ENCODE assay signal across 8 cellular contexts in the genomic region with DNA sequence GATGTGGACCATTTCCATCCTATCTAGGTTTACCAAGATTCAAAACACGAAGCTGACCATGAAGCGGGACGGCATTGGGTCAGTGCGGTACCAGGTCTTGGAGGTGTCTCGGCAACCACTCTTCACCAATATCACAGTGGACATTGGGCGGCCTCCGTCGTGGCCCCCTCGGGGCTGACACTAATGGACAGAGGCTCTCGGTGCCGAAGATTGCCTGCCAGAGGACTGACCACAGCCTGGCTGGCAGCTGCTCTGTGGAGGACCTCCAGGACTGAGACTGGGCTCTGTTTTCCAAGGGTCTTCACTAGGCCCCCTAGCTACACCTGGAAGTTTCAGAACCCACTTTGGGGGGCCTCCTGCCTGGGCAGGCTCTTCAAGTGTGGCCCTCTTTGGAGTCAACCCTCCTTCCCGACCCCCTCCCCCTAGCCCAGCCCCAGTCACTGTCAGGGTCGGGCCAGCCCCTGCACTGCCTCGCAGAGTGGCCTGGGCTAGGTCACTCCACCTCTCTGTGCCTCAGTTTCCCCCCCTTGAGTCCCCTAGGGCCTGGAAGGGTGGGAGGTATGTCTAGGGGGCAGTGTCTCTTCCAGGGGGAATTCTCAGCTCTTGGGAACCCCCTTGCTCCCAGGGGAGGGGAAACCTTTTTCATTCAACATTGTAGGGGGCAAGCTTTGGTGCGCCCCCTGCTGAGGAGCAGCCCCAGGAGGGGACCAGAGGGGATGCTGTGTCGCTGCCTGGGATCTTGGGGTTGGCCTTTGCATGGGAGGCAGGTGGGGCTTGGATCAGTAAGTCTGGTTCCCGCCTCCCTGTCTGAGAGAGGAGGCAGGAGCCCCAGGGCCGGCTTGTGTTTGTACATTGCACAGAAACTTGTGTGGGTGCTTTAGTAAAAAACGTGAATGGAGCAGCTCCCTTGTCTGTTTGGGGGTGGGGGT. TPM values are rescaled to one million over a fixed set of nuclear protein-coding genes. Genes with fewer than 3 reads are reported as not detected.
DNase-seq lines count a peak whose midpoint lies in the region; ATAC-seq and TF ChIP-seq lines count a peak whose summit lies in the region.

No MANE protein-coding gene starts in this region.

- H3K79me2 ChIP-seq in KMS-11 (ENCODE audit: insufficient read depth, low read depth) = no peaks in the 10 kb centered on the region

- H3K4me2 ChIP-seq in KMS-11 = peak overlapping the region; percentile 76

- no peak for ATAC-seq in central memory CD8-positive, alpha-beta T cell (replicated peaks; ENCODE audit: extremely low read depth, poor library complexity, severe bottlenecking)
- no peak for ATAC-seq in GM19463 (IDR thresholded peaks at IDR 0.05; ENCODE audit: unreplicated experiment)

- H3K27ac ChIP-seq in KMS-11 = peak overlapping the region; percentile 42

- H3K9me3 ChIP-seq in BE2C (no peaks in the 10 kb centered on the region), mucosa of stomach (ENCODE audit: control insufficient read depth, low read length) (no peaks in the 10 kb centered on the region)

- no peak for DNase-seq in BE2C
- DNase-seq in central memory CD8-positive, alpha-beta T cell (ENCODE audit: low spot score in 2 of 2) = no peak
- DNase-seq in pons (ENCODE audit: low spot score) = no peak
- no peak for DNase-seq in HPDE6-E6E7 (ENCODE audit: extremely low spot score)
- no peak for DNase-seq in activated CD4-positive, alpha-beta T cell treated with anti-CD3 and anti-CD28 coated beads for 1 hour

- H3K4me3 ChIP-seq in BE2C (ENCODE audit: low read depth, low read length) = peak overlapping the region; percentile 57
- no peak overlapping the region for H3K4me3 ChIP-seq in KMS-11 (IDR thresholded peaks at IDR 0.05; ENCODE audit: insufficient read depth, low read depth, low read length)
- peak overlapping the region; percentile 61 for H3K4me3 ChIP-seq in mucosa of stomach (ENCODE audit: low read length)

- H3K4me1 ChIP-seq in BE2C (peaks cover 6% of the 10 kb centered on the region; the same call in 1 of the 2 replicates), KMS-11 (ENCODE audit: low read depth, poor library complexity, severe bottlenecking) (peaks cover 13% of the 10 kb centered on the region), mucosa of stomach (ENCODE audit: control insufficient read depth, insufficient read depth, low read length) (peaks cover 37% of the 10 kb centered on the region)

- peak overlapping the region; percentile 45; the same call in 1 of the 2 replicates for H3K9ac ChIP-seq in KMS-11
- peak overlapping the region; percentile 74 for H3K9ac ChIP-seq in mucosa of stomach (ENCODE audit: low read length)

- H2AFZ ChIP-seq in KMS-11 (ENCODE audit: low read depth) = peak overlapping the region; percentile 69; the same call in 1 of the 2 replicates

- H3K27me3 Mint-ChIP-seq in central memory CD8-positive, alpha-beta T cell = no peaks in the 10 kb centered on the region

- H3K36me3 Mint-ChIP-seq in central memory CD8-positive, alpha-beta T cell (ENCODE audit: insufficient read depth) = peaks cover 2% of the 10 kb centered on the region

- no peak overlapping the region for H3K27ac Mint-ChIP-seq in central memory CD8-positive, alpha-beta T cell (ENCODE audit: low read depth)

- H3K4me3 Mint-ChIP-seq in central memory CD8-positive, alpha-beta T cell = peak overlapping the region; percentile 94

- H3K9me3 Mint-ChIP-seq in central memory CD8-positive, alpha-beta T cell = no peaks in the 10 kb centered on the region

- TF ChIP-seq CTCF in BE2C (IDR thresholded peaks at IDR 0.05; ENCODE audit: low read depth, low read length) (no peak), KMS-11 (conservative IDR thresholded peaks at IDR 0.05; ENCODE audit: low read depth, low read length) (no peak)

- no peaks in the 10 kb centered on the region for H4K20me1 ChIP-seq in KMS-11 (ENCODE audit: insufficient read depth)

- H3K4me1 Mint-ChIP-seq in central memory CD8-positive, alpha-beta T cell = peaks cover 21% of the 10 kb centered on the region

- H3K27me3 ChIP-seq in BE2C (no peaks in the 10 kb centered on the region), KMS-11 (ENCODE audit: insufficient read depth, low read depth) (no peaks in the 10 kb centered on the region), mucosa of stomach (ENCODE audit: control insufficient read depth, insufficient read depth, low read length) (no peaks in the 10 kb centered on the region)

- H3K36me3 ChIP-seq in BE2C (no peaks in the 10 kb centered on the region), KMS-11 (ENCODE audit: insufficient read depth) (no peaks in the 10 kb centered on the region), mucosa of stomach (ENCODE audit: control insufficient read depth, insufficient read depth, low read length) (no peaks in the 10 kb centered on the region)

RNA-seq across cellular contexts. Expression of a gene that starts 0.9 kb away (rescaled TPM):
- 2.0 TPM for polyA plus RNA-seq in BE2C (2012; ENCODE audit: insufficient read depth, insufficient read length, low read depth)

RNA-seq across cellular contexts. Expression of a gene that starts 11.5 kb away (rescaled TPM):
- polyA plus RNA-seq in BE2C (2012; ENCODE audit: insufficient read depth, insufficient read length, low read depth) = 49.7 TPM

RNA-seq across cellular contexts. Expression of a gene that starts 15.8 kb away (rescaled TPM):
- 402 TPM for polyA plus RNA-seq in BE2C (2012; ENCODE audit: insufficient read depth, insufficient read length, low read depth)

RNA-seq across cellular contexts. Expression of a gene that starts 20.7 kb away (rescaled TPM):
- 116 TPM for polyA plus RNA-seq in BE2C (2012; ENCODE audit: insufficient read depth, insufficient read length, low read depth)

RNA-seq across cellular contexts. Expression of a gene that starts 40.7 kb away (rescaled TPM):
- 11.2 TPM for polyA plus RNA-seq in BE2C (2012; ENCODE audit: insufficient read depth, insufficient read length, low read depth)
